20 cellular contexts compared by ENCODE assay signal in genomic region chr4:126973201-126973600, GRCh38.
"Had no signal": no experiment of that assay in that cellular context is flagged by ENCODE, and none has a peak within 500 bp of the region (broad histone marks: within the 10 kb centered on the region; RNA-seq: fewer than 3 reads in every experiment).

No MANE protein-coding gene starts in this region.

- DNase-seq: colonic mucosa; dermis blood vessel endothelial cell; esophagus squamous epithelium; foreskin fibroblast; glutamatergic neuron; left lung; lower lobe of right lung; mesenchymal stem cell; midbrain; occipital lobe; pancreas; right cardiac atrium; stimulated activated CD4-positive, alpha-beta T cell treated with anti-CD3 and anti-CD28 coated beads, Interleukin-4, amount 100 ng/mL, for 1 hour; stimulated activated CD8-positive, alpha-beta memory T cell treated with anti-CD3 and anti-CD28 coated beads, Interleukin-4, amount 100 ng/mL, for 48 hours; stimulated activated naive CD8-positive, alpha-beta T cell treated with anti-CD3 and anti-CD28 coated beads, Interleukin-15, Interleukin-2, amounts not matched to agents 100 U/mL and 50 U/mL, for 24 hours; thyroid gland had no signal

- H3K27ac ChIP-seq: colonic mucosa, esophagus squamous epithelium, gastroesophageal sphincter, left lung, lower lobe of right lung, pancreas, suprapubic skin, thyroid gland had no signal

- H3K9me3 ChIP-seq: colonic mucosa, esophagus squamous epithelium, gastroesophageal sphincter, left lung, lower lobe of right lung, pancreas, suprapubic skin, thyroid gland had no signal

- H3K4me3 ChIP-seq: colonic mucosa, esophagus squamous epithelium, gastroesophageal sphincter, left lung, lower lobe of right lung, pancreas, smooth muscle cell, suprapubic skin, thyroid gland had no signal

- H3K27me3 ChIP-seq: colonic mucosa, esophagus squamous epithelium, gastroesophageal sphincter, left lung, pancreas, suprapubic skin, thyroid gland had no signal

- ATAC-seq: gastroesophageal sphincter; left lung; lower lobe of right lung; pancreas; right cardiac atrium; stimulated activated effector memory CD8-positive, alpha-beta T cell treated with anti-CD3 and anti-CD28 coated beads, Interleukin-12 subunit alpha, Interleukin-12 subunit beta, amount 100 ng/mL, for 72 hours; stimulated activated naive CD8-positive, alpha-beta T cell treated with anti-CD3 and anti-CD28 coated beads, Interleukin-15, Interleukin-2, amounts not matched to agents 100 U/mL and 50 U/mL, for 24 hours had no signal

- H3K36me3 ChIP-seq: colonic mucosa, esophagus squamous epithelium, gastroesophageal sphincter, left lung, lower lobe of right lung, pancreas, suprapubic skin, thyroid gland had no signal

- H3K4me2 ChIP-seq: smooth muscle cell had no signal

- H3K4me1 ChIP-seq: colonic mucosa, esophagus squamous epithelium, left lung, lower lobe of right lung, pancreas, suprapubic skin, thyroid gland had no signal
